15 cellular contexts compared by ENCODE assay signal in the genomic region with DNA sequence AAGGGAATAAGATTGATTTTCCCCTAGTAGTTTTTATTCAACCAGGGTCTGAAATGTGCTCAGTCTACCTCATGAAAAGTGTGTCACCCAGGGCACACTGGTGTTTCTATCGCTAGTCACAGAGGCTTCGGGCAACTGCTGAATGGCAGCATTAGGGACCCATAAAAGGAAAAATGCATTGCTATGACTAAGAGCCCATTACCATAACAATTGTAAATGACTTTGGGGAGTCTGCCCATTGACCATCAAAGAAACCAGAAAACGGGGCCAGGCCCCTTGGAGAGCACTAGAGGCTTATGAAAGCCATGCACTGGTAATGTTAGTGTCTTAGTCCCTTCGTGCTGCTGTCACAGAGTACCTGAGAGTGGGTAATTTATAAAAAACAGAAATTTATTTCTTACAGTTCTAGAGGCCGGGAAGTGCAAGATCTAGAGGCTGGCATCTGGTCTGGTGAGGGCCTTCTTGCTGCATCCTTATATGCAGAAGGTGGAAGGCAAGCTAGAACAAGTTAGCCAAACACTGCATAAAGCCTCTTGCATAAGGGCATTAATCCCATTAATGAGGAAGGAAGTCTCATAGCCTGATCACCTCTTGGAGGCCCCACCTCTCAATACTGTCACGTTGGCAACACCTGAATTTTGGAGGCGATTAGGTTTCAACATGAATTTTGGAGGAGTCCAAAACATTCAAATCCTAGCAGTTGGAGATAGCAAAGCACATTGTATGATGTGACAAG.
DNase-seq lines count a peak whose midpoint lies in the region; TF ChIP-seq lines count a peak whose summit lies in the region.
"Had no signal": no experiment of that assay in that cellular context is flagged by ENCODE, and none has a peak within 500 bp of the region (broad histone marks: within the 10 kb centered on the region; RNA-seq: fewer than 3 reads in every experiment).

No MANE protein-coding gene starts in this region.

- H3K9me3 ChIP-seq in testis = no peaks in the 10 kb centered on the region
- no peaks in the 10 kb centered on the region for H3K9me3 ChIP-seq in Peyer's patch

- intact Hi-C loops in testis (cut with DNase I; ENCODE audit: low total_unique reads) = no loop called here

- peak overlapping the region; percentile 88 for H3K27ac ChIP-seq in cingulate gyrus (ENCODE audit: low read depth, low read length)
- peak overlapping the region; percentile 69 for H3K27ac ChIP-seq in layer of hippocampus (ENCODE audit: low read depth, low read length)
- no peak overlapping the region for H3K27ac ChIP-seq in testis
- H3K27ac ChIP-seq in Peyer's patch = no peak overlapping the region
- H3K27ac ChIP-seq: C4-2B had no signal

- DNase-seq in NCI-H82 (lab: John Stamatoyannopoulos, UW) = peak; percentile 18
- DNase-seq in NCI-H82 treated with DMSO at 0.1 percent for 48 hours (lab: John Stamatoyannopoulos, UW; ENCODE audit: unreplicated experiment) = no peak
- no peak for DNase-seq in testis
- no peak for DNase-seq in Peyer's patch
- no peak for DNase-seq in globus pallidus (ENCODE audit: low spot score)
- DNase-seq: Calu3; CD8-positive, alpha-beta memory T cell; DMS53; GF-D8; H7; NCI-H2081; NCI-H69 had no signal

- no peaks in the 10 kb centered on the region for H3K4me1 ChIP-seq in testis
- H3K4me1 ChIP-seq in Peyer's patch = no peaks in the 10 kb centered on the region

- H3K4me3 ChIP-seq in testis (no peak overlapping the region), Peyer's patch (no peak overlapping the region)

- no peak for TF ChIP-seq CTCF in testis (IDR thresholded peaks at IDR 0.05)
- TF ChIP-seq CTCF in Peyer's patch (IDR thresholded peaks at IDR 0.05) = no peak

- 85 to 89% methylated on average over 7 of the region's 7 CpGs for WGBS in testis, 2 donors

- TF ChIP-seq POLR2A in testis (IDR thresholded peaks at IDR 0.05) (no peak), Peyer's patch (IDR thresholded peaks at IDR 0.05) (no peak)

- H3K27me3 ChIP-seq in layer of hippocampus (ENCODE audit: control insufficient read depth, insufficient read depth, low read length) = no peaks in the 10 kb centered on the region
- H3K27me3 ChIP-seq in testis = no peaks in the 10 kb centered on the region
- no peaks in the 10 kb centered on the region for H3K27me3 ChIP-seq in Peyer's patch

- no peaks in the 10 kb centered on the region for H3K36me3 ChIP-seq in testis (ENCODE audit: low read depth, missing control alignments)
- no peaks in the 10 kb centered on the region for H3K36me3 ChIP-seq in Peyer's patch

Comparison
In these comparisons a context has a peak if more than half of its experiments do, and no peak if none do; other contexts are left out.
1. H3K27ac ChIP-seq: peak in cingulate gyrus (single experiment) and layer of hippocampus (single experiment); none in testis (0 of 2) and Peyer's patch (0 of 4).